Comparison of ENCODE assay signal across 1 cellular context in the genomic region with DNA sequence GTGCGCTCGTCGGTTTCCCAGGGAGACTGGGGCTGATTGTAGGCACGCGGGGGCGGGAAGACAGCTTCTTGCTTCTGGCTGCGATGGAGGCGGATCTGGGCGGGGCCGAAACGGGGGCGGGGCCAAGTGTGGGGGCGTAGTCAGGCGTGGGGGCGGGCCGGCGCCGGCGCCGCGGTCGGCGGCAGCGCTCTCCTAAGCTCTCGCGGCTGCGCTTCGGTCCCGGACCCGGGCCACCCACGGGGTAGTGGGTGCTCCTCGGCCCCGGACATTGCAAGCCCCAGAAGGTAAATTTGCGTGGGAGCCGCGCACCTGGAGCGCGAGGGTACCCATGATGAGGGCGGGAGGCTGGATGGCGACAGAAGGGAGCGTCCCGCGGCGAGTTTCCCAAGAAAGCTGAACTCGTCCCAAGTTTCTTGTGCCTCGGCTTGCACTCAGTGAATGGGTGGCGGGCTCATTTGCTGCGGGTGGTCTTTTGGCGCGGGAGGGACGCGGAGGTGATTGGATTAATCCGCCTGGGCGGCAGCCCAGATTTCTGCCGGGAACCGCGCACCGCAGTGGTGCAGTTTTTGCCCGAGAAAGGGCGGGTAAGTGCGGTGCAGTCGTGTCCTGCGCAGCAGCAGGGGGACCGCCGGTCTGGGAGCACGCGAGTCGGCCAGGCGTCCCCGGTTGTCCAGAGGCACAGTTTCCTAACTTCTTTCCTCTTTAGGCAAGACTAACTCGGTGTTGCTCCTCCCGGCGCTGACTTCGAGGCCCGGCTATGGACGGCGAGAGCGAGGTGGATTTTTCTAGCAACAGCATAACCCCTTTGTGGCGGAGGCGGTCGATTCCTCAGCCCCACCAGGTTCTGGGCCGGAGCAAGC.
TF ChIP-seq lines count a peak whose summit lies in the region.

A gene with protein sequence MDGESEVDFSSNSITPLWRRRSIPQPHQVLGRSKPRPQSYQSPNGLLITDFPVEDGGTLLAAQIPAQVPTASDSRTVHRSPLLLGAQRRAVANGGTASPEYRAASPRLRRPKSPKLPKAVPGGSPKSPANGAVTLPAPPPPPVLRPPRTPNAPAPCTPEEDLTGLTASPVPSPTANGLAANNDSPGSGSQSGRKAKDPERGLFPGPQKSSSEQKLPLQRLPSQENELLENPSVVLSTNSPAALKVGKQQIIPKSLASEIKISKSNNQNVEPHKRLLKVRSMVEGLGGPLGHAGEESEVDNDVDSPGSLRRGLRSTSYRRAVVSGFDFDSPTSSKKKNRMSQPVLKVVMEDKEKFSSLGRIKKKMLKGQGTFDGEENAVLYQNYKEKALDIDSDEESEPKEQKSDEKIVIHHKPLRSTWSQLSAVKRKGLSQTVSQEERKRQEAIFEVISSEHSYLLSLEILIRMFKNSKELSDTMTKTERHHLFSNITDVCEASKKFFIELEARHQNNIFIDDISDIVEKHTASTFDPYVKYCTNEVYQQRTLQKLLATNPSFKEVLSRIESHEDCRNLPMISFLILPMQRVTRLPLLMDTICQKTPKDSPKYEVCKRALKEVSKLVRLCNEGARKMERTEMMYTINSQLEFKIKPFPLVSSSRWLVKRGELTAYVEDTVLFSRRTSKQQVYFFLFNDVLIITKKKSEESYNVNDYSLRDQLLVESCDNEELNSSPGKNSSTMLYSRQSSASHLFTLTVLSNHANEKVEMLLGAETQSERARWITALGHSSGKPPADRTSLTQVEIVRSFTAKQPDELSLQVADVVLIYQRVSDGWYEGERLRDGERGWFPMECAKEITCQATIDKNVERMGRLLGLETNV (plus strand): TSS at position 155 of the 860 bp plus-strand sequence. CDS start 603 bp downstream, at position 758.

TF ChIP-seq in HepG2, 621 proteins besides CTCF, POLR2A, EP300 and RAD21 (continued from another document and continues in another):
- TF ChIP-seq, protein P1, sequence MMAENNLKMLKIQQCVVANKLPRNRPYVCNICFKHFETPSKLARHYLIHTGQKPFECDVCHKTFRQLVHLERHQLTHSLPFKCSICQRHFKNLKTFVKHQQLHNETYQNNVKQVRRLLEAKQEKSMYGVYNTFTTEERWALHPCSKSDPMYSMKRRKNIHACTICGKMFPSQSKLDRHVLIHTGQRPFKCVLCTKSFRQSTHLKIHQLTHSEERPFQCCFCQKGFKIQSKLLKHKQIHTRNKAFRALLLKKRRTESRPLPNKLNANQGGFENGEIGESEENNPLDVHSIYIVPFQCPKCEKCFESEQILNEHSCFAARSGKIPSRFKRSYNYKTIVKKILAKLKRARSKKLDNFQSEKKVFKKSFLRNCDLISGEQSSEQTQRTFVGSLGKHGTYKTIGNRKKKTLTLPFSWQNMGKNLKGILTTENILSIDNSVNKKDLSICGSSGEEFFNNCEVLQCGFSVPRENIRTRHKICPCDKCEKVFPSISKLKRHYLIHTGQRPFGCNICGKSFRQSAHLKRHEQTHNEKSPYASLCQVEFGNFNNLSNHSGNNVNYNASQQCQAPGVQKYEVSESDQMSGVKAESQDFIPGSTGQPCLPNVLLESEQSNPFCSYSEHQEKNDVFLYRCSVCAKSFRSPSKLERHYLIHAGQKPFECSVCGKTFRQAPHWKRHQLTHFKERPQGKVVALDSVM (CRISPR knock-in tag; IDR thresholded peaks at IDR 0.05): no peak
- TF ChIP-seq, protein P2, sequence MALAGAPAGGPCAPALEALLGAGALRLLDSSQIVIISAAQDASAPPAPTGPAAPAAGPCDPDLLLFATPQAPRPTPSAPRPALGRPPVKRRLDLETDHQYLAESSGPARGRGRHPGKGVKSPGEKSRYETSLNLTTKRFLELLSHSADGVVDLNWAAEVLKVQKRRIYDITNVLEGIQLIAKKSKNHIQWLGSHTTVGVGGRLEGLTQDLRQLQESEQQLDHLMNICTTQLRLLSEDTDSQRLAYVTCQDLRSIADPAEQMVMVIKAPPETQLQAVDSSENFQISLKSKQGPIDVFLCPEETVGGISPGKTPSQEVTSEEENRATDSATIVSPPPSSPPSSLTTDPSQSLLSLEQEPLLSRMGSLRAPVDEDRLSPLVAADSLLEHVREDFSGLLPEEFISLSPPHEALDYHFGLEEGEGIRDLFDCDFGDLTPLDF (CRISPR knock-in tag; IDR thresholded peaks at IDR 0.05): no peak
- TF ChIP-seq, protein P3, sequence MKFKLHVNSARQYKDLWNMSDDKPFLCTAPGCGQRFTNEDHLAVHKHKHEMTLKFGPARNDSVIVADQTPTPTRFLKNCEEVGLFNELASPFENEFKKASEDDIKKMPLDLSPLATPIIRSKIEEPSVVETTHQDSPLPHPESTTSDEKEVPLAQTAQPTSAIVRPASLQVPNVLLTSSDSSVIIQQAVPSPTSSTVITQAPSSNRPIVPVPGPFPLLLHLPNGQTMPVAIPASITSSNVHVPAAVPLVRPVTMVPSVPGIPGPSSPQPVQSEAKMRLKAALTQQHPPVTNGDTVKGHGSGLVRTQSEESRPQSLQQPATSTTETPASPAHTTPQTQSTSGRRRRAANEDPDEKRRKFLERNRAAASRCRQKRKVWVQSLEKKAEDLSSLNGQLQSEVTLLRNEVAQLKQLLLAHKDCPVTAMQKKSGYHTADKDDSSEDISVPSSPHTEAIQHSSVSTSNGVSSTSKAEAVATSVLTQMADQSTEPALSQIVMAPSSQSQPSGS (CRISPR knock-in tag; IDR thresholded peaks at IDR 0.05): no peak
- no peak for TF ChIP-seq RFXANK (CRISPR knock-in tag; IDR thresholded peaks at IDR 0.05)
- no peak for TF ChIP-seq MBNL3 (CRISPR knock-in tag; conservative IDR thresholded peaks at IDR 0.05)
- TF ChIP-seq ZNF558 (CRISPR knock-in tag; IDR thresholded peaks at IDR 0.05; ENCODE audit: borderline replicate concordance): no peak
- TF ChIP-seq HNRNPH1 (optimal IDR thresholded peaks at IDR 0.05; ENCODE audit: low read depth, low read length): no peak
- TF ChIP-seq KDM5B (CRISPR knock-in tag; IDR thresholded peaks at IDR 0.05; ENCODE audit: borderline replicate concordance): no peak; the same call in 1 of the 2 replicates
- TF ChIP-seq SIX4 (CRISPR knock-in tag; IDR thresholded peaks at IDR 0.05): no peak
- TF ChIP-seq KMT2B (CRISPR knock-in tag; IDR thresholded peaks at IDR 0.05): 0 out of 2 replicates have a peak, but pooled peaks have one; percentile 17
- no peak for TF ChIP-seq ZNF136 (CRISPR knock-in tag; IDR thresholded peaks at IDR 0.05; ENCODE audit: low read depth)
- TF ChIP-seq NR2F1 (CRISPR knock-in tag; IDR thresholded peaks at IDR 0.05): no peak
- TF ChIP-seq ZNF30 (CRISPR knock-in tag; IDR thresholded peaks at IDR 0.05): 0 out of 2 replicates have a peak, but pooled peaks have one; percentile 33
- TF ChIP-seq, protein P4, sequence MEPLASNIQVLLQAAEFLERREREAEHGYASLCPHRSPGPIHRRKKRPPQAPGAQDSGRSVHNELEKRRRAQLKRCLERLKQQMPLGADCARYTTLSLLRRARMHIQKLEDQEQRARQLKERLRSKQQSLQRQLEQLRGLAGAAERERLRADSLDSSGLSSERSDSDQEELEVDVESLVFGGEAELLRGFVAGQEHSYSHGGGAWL (CRISPR knock-in tag; IDR thresholded peaks at IDR 0.05): 0 out of 2 replicates have a peak, but pooled peaks have one; percentile 21
- TF ChIP-seq, protein P5, sequence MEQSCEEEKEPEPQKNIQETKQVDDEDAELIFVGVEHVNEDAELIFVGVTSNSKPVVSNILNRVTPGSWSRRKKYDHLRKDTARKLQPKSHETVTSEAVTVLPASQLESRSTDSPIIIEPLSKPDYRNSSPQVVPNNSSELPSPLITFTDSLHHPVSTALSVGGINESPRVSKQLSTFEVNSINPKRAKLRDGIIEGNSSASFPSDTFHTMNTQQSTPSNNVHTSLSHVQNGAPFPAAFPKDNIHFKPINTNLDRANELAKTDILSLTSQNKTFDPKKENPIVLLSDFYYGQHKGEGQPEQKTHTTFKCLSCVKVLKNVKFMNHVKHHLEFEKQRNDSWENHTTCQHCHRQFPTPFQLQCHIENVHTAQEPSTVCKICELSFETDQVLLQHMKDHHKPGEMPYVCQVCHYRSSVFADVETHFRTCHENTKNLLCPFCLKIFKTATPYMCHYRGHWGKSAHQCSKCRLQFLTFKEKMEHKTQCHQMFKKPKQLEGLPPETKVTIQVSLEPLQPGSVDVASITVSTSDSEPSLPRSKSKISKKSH (CRISPR knock-in tag; IDR thresholded peaks at IDR 0.05; ENCODE audit: borderline replicate concordance): peak; percentile 56; the same call in 1 of the 2 replicates
- TF ChIP-seq ZNF501 (CRISPR knock-in tag; IDR thresholded peaks at IDR 0.05): peak; percentile 33; the same call in 1 of the 2 replicates
- no peak for TF ChIP-seq ZNF790 (CRISPR knock-in tag; IDR thresholded peaks at IDR 0.05; ENCODE audit: borderline replicate concordance)
- TF ChIP-seq REXO4 (CRISPR knock-in tag; IDR thresholded peaks at IDR 0.05; ENCODE audit: borderline replicate concordance): no peak
- TF ChIP-seq HES4 (CRISPR knock-in tag; IDR thresholded peaks at IDR 0.05; ENCODE audit: borderline replicate concordance): no peak; the same call in 1 of the 2 replicates
- TF ChIP-seq RFXAP (CRISPR knock-in tag; IDR thresholded peaks at IDR 0.05; ENCODE audit: borderline replicate concordance): no peak
- TF ChIP-seq GATAD2A (CRISPR knock-in tag; IDR thresholded peaks at IDR 0.05): no peak
- TF ChIP-seq, protein P6, sequence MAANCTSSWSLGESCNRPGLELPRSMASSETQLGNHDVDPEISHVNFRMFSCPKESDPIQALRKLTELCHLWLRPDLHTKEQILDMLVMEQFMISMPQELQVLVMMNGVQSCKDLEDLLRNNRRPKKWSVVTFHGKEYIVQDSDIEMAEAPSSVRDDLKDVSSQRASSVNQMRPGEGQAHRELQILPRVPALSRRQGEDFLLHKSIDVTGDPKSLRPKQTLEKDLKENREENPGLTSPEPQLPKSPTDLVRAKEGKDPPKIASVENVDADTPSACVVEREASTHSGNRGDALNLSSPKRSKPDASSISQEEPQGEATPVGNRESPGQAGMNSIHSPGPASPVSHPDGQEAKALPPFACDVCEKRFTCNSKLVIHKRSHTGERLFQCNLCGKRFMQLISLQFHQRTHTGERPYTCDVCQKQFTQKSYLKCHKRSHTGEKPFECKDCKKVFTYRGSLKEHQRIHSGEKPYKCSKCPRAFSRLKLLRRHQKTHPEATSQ (CRISPR knock-in tag; IDR thresholded peaks at IDR 0.05; ENCODE audit: borderline replicate concordance): no peak
- TF ChIP-seq, protein P7, sequence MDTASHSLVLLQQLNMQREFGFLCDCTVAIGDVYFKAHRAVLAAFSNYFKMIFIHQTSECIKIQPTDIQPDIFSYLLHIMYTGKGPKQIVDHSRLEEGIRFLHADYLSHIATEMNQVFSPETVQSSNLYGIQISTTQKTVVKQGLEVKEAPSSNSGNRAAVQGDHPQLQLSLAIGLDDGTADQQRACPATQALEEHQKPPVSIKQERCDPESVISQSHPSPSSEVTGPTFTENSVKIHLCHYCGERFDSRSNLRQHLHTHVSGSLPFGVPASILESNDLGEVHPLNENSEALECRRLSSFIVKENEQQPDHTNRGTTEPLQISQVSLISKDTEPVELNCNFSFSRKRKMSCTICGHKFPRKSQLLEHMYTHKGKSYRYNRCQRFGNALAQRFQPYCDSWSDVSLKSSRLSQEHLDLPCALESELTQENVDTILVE (CRISPR knock-in tag; IDR thresholded peaks at IDR 0.05): no peak
- TF ChIP-seq, protein P8, sequence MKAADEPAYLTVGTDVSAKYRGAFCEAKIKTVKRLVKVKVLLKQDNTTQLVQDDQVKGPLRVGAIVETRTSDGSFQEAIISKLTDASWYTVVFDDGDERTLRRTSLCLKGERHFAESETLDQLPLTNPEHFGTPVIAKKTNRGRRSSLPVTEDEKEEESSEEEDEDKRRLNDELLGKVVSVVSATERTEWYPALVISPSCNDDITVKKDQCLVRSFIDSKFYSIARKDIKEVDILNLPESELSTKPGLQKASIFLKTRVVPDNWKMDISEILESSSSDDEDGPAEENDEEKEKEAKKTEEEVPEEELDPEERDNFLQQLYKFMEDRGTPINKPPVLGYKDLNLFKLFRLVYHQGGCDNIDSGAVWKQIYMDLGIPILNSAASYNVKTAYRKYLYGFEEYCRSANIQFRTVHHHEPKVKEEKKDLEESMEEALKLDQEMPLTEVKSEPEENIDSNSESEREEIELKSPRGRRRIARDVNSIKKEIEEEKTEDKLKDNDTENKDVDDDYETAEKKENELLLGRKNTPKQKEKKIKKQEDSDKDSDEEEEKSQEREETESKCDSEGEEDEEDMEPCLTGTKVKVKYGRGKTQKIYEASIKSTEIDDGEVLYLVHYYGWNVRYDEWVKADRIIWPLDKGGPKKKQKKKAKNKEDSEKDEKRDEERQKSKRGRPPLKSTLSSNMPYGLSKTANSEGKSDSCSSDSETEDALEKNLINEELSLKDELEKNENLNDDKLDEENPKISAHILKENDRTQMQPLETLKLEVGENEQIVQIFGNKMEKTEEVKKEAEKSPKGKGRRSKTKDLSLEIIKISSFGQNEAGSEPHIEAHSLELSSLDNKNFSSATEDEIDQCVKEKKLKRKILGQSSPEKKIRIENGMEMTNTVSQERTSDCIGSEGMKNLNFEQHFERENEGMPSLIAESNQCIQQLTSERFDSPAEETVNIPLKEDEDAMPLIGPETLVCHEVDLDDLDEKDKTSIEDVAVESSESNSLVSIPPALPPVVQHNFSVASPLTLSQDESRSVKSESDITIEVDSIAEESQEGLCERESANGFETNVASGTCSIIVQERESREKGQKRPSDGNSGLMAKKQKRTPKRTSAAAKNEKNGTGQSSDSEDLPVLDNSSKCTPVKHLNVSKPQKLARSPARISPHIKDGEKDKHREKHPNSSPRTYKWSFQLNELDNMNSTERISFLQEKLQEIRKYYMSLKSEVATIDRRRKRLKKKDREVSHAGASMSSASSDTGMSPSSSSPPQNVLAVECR (CRISPR knock-in tag; IDR thresholded peaks at IDR 0.05; ENCODE audit: borderline replicate concordance): peak; percentile 48; the same call in 1 of the 2 replicates
- no peak for TF ChIP-seq ZNF180 (CRISPR knock-in tag; IDR thresholded peaks at IDR 0.05; ENCODE audit: borderline replicate concordance, low read depth)
- TF ChIP-seq, protein P9, sequence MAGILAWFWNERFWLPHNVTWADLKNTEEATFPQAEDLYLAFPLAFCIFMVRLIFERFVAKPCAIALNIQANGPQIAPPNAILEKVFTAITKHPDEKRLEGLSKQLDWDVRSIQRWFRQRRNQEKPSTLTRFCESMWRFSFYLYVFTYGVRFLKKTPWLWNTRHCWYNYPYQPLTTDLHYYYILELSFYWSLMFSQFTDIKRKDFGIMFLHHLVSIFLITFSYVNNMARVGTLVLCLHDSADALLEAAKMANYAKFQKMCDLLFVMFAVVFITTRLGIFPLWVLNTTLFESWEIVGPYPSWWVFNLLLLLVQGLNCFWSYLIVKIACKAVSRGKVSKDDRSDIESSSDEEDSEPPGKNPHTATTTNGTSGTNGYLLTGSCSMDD (CRISPR knock-in tag; IDR thresholded peaks at IDR 0.05): no peak
- peak; percentile 25; the same call in 1 of the 2 replicates for TF ChIP-seq ZFX (CRISPR knock-in tag; IDR thresholded peaks at IDR 0.05; ENCODE audit: low read depth)
- 0 out of 2 replicates have a peak, but pooled peaks have one; percentile 49 for TF ChIP-seq SRY (CRISPR knock-in tag; IDR thresholded peaks at IDR 0.05)
- no peak for TF ChIP-seq HHEX (CRISPR knock-in tag; IDR thresholded peaks at IDR 0.05)
- TF ChIP-seq KLF15 (CRISPR knock-in tag; IDR thresholded peaks at IDR 0.05; ENCODE audit: borderline replicate concordance): no peak
